In genomic region chr6:139016337-139017213, GRCh38 we compare ENCODE assay signal across 8 cellular contexts. TPM values are rescaled to one million over a fixed set of nuclear protein-coding genes. Genes with fewer than 3 reads are reported as not detected.
DNase-seq lines count a peak whose midpoint lies in the region; ATAC-seq, FAIRE-seq and TF ChIP-seq lines count a peak whose summit lies in the region.

No MANE protein-coding gene starts in this region.

- no peak for TF ChIP-seq CTCF in colonic mucosa (IDR thresholded peaks at IDR 0.05)

- H3K27me3 ChIP-seq in colonic mucosa, result no peaks in the 10 kb centered on the region

- no peaks in the 10 kb centered on the region for H3K9me3 ChIP-seq in colonic mucosa

- ATAC-seq in GM18858 (IDR thresholded peaks at IDR 0.05; ENCODE audit: unreplicated experiment), result peak; percentile 97
- ATAC-seq in HG02623 (IDR thresholded peaks at IDR 0.05; ENCODE audit: unreplicated experiment), result peak; percentile 98
- no peak for ATAC-seq in stimulated activated naive CD8-positive, alpha-beta T cell treated with anti-CD3 and anti-CD28 coated beads, Interleukin-15, Interleukin-2, amounts not matched to agents 100 U/mL and 50 U/mL, for 24 hours

- H3K9ac ChIP-seq in colonic mucosa (ENCODE audit: low read depth in 2 of 2, low read length in 2 of 2), result no peak overlapping the region

- H3K27ac ChIP-seq in colonic mucosa, result no peak overlapping the region

- intact Hi-C loops in colonic mucosa (cut with DNase I), result no loop called here

- DNase-seq in NOMO-1 treated with dmso at 0.1 percent for 144 hours (lab: John Stamatoyannopoulos, UW; ENCODE audit: unreplicated experiment) (peak; percentile 60), midbrain (lab: John Stamatoyannopoulos, UW) (peak; percentile 5), GM19239 (ENCODE audit: insufficient read length, low spot score) (no peak), colonic mucosa (no peak), activated T-cell treated with anti-CD3 and anti-CD28 coated beads for 4 hours (no peak)
- DNase-seq in stimulated activated naive CD8-positive, alpha-beta T cell treated with anti-CD3 and anti-CD28 coated beads, Interleukin-15, Interleukin-2, amounts not matched to agents 100 U/mL and 50 U/mL, for 24 hours, result no peak

- FAIRE-seq in GM19239 (lab: Jason Lieb, UNC), result no peak

- no peaks in the 10 kb centered on the region for H3K36me3 ChIP-seq in colonic mucosa

- no peaks in the 10 kb centered on the region for H3K4me1 ChIP-seq in colonic mucosa

- no peak overlapping the region for H3K4me3 ChIP-seq in colonic mucosa

RNA-seq across cellular contexts. Expression of gene ABRACL, which starts 12.0 kb away (rescaled TPM):
- total RNA-seq in colonic mucosa, result 10 to 100 TPM; 64.7 to 90.6 TPM

RNA-seq across cellular contexts. Expression of gene REPS1, which starts 28.5 kb away (rescaled TPM):
- 10 to 100 TPM; 36.1 to 37.3 TPM for total RNA-seq in colonic mucosa

Comparison
In these comparisons a context has a peak if more than half of its experiments do, and no peak if none do; other contexts are left out.
1. DNase-seq: peak in NOMO-1 treated with dmso at 0.1 percent for 144 hours (single experiment) and midbrain (single experiment); none in stimulated activated naive CD8-positive, alpha-beta T cell treated with anti-CD3 and anti-CD28 coated beads, Interleukin-15, Interleukin-2, amounts not matched to agents 100 U/mL and 50 U/mL, for 24 hours (single experiment), GM19239 (single experiment), colonic mucosa (single experiment) and activated T-cell treated with anti-CD3 and anti-CD28 coated beads for 4 hours (single experiment).